In the genomic region with DNA sequence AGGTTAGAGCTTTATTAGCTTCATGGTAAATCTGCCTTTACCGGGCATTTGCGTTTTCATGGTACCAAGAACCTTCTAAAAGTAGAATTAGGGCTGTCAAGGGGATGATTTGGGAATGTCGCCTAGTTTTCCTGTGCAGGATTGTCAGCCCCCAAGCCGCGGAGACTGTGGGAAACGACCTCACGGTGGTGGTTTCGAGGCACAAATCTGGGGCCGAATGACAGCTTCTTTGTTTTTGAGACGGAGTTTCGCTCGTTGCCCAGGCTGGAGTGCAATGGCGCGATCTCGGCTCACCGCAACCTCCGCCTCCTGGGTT, we compare ENCODE assay signal across 8 cellular contexts. TPM values are rescaled to one million over a fixed set of nuclear protein-coding genes. Genes with fewer than 3 reads are reported as not detected.
A peak's percentile ranks its signal among the peaks of the same experiment; 100 is the strongest.
DNase-seq lines count a peak whose midpoint lies in the region; FAIRE-seq and TF ChIP-seq lines count a peak whose summit lies in the region.

No MANE protein-coding gene starts in this region.

- peaks cover 56% of the 10 kb centered on the region for H3K79me2 ChIP-seq in MM.1S (ENCODE audit: low read length)

- H3K9ac ChIP-seq in MM.1S (ENCODE audit: low read length), result no peak overlapping the region

- DNase-seq in Caco-2 (no peak), MM.1S (no peak), coronary artery (ENCODE audit: low spot score) (no peak), prostate gland (ENCODE audit: low spot score) (no peak), erythroblast (lab: John Stamatoyannopoulos, UW) (no peak), RCC 7860 (ENCODE audit: low spot score) (no peak), DMS 273 treated with DMSO at 0.1 percent for 48 hours (lab: John Stamatoyannopoulos, UW) (no peak)
- no peak for DNase-seq in activated CD4-positive, CD25-positive, alpha-beta regulatory T cell treated with anti-CD3 and anti-CD28 coated beads, Interleukin-2, amount 50 U/mL, for 72 hours

- H3K4me1 ChIP-seq in Caco-2 (peaks cover 5% of the 10 kb centered on the region; the same call in 1 of the 2 replicates), MM.1S (ENCODE audit: low read length) (peaks cover 8% of the 10 kb centered on the region), prostate gland (replicated peaks) (peaks cover 6% of the 10 kb centered on the region)

- H3K4me3 Mint-ChIP-seq in Caco-2 (ENCODE audit: unreplicated experiment), result peak overlapping the region; percentile 93

- H3K9me3 Mint-ChIP-seq in Caco-2 (ENCODE audit: unreplicated experiment), result no peaks in the 10 kb centered on the region

- POLR2A ChIA-PET in Caco-2 (lab: Charles Lee), result interaction anchor here (0.9 kb wide), 1 partner anchor 28 kb away, joined by 6 read pairs; no protein-coding TSS in a partner anchor

- H3F3A ChIP-seq in MM.1S (ENCODE audit: insufficient read depth, low read length), result peaks cover 9% of the 10 kb centered on the region

- H3K27me3 ChIP-seq in Caco-2 (replicated peaks; ENCODE audit: control insufficient read depth, insufficient read depth, low read length) (no peaks in the 10 kb centered on the region), MM.1S (replicated peaks; ENCODE audit: insufficient read depth, low read length) (no peaks in the 10 kb centered on the region), prostate gland (replicated peaks; ENCODE audit: insufficient read depth) (no peaks in the 10 kb centered on the region)

- no peak overlapping the region for H3K4me3 ChIP-seq in Caco-2 (ENCODE audit: low read depth, low read length)
- H3K4me3 ChIP-seq in MM.1S (ENCODE audit: low read length), result no peak overlapping the region
- peak overlapping the region; percentile 99 for H3K4me3 ChIP-seq in coronary artery
- H3K4me3 ChIP-seq in prostate gland, result peak overlapping the region; percentile 75 to 99

- H3K9me3 ChIP-seq in Caco-2, result no peaks in the 10 kb centered on the region
- H3K9me3 ChIP-seq in MM.1S (replicated peaks; ENCODE audit: insufficient read depth, low read length), result no peaks in the 10 kb centered on the region
- H3K9me3 ChIP-seq in prostate gland, result no peaks in the 10 kb centered on the region

- 0 out of 2 replicates have a peak, but pooled peaks cover 6% of the 10 kb centered on the region for H4K20me1 ChIP-seq in MM.1S (ENCODE audit: insufficient read depth, low read length)

- no TSS peak for BruUV-seq in Caco-2 (replicated peaks; lab: Mats Ljungman, UMichigan)

- peaks cover 4% of the 10 kb centered on the region for H3K36me3 ChIP-seq in Caco-2 (ENCODE audit: control insufficient read depth, insufficient read depth, low read length)
- H3K36me3 ChIP-seq in MM.1S (replicated peaks; ENCODE audit: insufficient read depth, low read length), result no peaks in the 10 kb centered on the region; the same call in 1 of the 2 replicates
- no peaks in the 10 kb centered on the region for H3K36me3 ChIP-seq in prostate gland

- H3K27ac ChIP-seq in MM.1S (ENCODE audit: low read length), result no peak overlapping the region
- H3K27ac ChIP-seq in coronary artery, result peak overlapping the region in 1 of 2 donors; percentile 93
- peak overlapping the region; percentile 73 to 82 for H3K27ac ChIP-seq in prostate gland

- CTCF ChIA-PET in Caco-2 (lab: Charles Lee), result no interaction called here

- TF ChIP-seq POLR2A in prostate gland (IDR thresholded peaks at IDR 0.05) (no peak), erythroblast (IDR thresholded peaks at IDR 0.05; ENCODE audit: low read length) (no peak)

- WGBS in prostate gland, result 91% methylated on average over 17 of the region's 17 CpGs

- 0 out of 2 replicates have a peak overlapping the region, but pooled peaks have one; percentile 92 for H2AFZ ChIP-seq in MM.1S (ENCODE audit: low read length)

- no peaks in the 10 kb centered on the region for H3K27me3 Mint-ChIP-seq in Caco-2 (ENCODE audit: insufficient read depth, unreplicated experiment)

- intact Hi-C loops in Caco-2 (cut with micrococcal nuclease; ENCODE audit: unreplicated experiment) (no loop called here), prostate gland (cut with DNase I) (no loop called here)

- H3K27ac Mint-ChIP-seq in Caco-2 (ENCODE audit: unreplicated experiment), result no peak overlapping the region

- no peak overlapping the region; the same call in 1 of the 2 replicates for H3K4me2 ChIP-seq in MM.1S (ENCODE audit: low read depth, low read length)

- no peaks in the 10 kb centered on the region for H3K9me2 ChIP-seq in MM.1S (replicated peaks; ENCODE audit: insufficient read depth, low read length)

- H3K4me1 Mint-ChIP-seq in Caco-2 (ENCODE audit: low read depth, unreplicated experiment), result no peaks in the 10 kb centered on the region

- no peak for FAIRE-seq in RCC 7860 (lab: Jason Lieb, UNC)

- no peak for TF ChIP-seq CTCF in Caco-2 (IDR thresholded peaks at IDR 0.05; ENCODE audit: insufficient read depth in 1 of 2, low read depth in 1 of 2, low read length in 1 of 2, severe bottlenecking in 1 of 2, unreplicated experiment in 1 of 2)
- TF ChIP-seq CTCF in MM.1S (IDR thresholded peaks at IDR 0.05; ENCODE audit: low read length), result no peak
- no peak for TF ChIP-seq CTCF in coronary artery (IDR thresholded peaks at IDR 0.05)
- TF ChIP-seq CTCF in prostate gland (IDR thresholded peaks at IDR 0.05), result no peak

- peaks cover 46% of the 10 kb centered on the region for H3K36me3 Mint-ChIP-seq in Caco-2 (ENCODE audit: insufficient read depth, unreplicated experiment)

RNA-seq across cellular contexts. Expression of a gene that starts 0.6 kb away (rescaled TPM):
- total RNA-seq in Caco-2 (2022) (82.1 and 83.5 TPM in 2 replicates), prostate gland (10 to 100 TPM; 60.8 to 99.1 TPM)

RNA-seq across cellular contexts. Expression of a gene that starts 3.5 kb away (rescaled TPM):
- total RNA-seq in Caco-2 (2022) (49.0 and 54.5 TPM in 2 replicates), prostate gland (10 to 100 TPM; 16.1 to 26.1 TPM)

RNA-seq across cellular contexts. Expression of a gene that starts 12.9 kb away (rescaled TPM):
- total RNA-seq in Caco-2 (2022), result 24.0 and 25.3 TPM in 2 replicates
- total RNA-seq in prostate gland, result 10 to 100 TPM; 17.4 to 32.3 TPM

RNA-seq across cellular contexts. Expression of a gene that starts 19.8 kb away (rescaled TPM):
- total RNA-seq in Caco-2 (2022) (113 and 123 TPM in 2 replicates), prostate gland (100 to 1,000 TPM; 161 to 201 TPM)

RNA-seq across cellular contexts. Expression of a gene that starts 31.1 kb away (rescaled TPM):
- total RNA-seq in Caco-2 (2022) (11.0 and 15.1 TPM in 2 replicates), prostate gland (10 to 100 TPM in 1 of 2 donors, 1 to 10 TPM in 1; 8.4 to 27.0 TPM)

Comparison
In these comparisons a context has a peak if more than half of its experiments do, and no peak if none do; other contexts are left out.
1. H3K4me3 ChIP-seq: peak in coronary artery (single experiment) and prostate gland (2 of 2); none in Caco-2 (single experiment) and MM.1S (single experiment).